In the genomic region with DNA sequence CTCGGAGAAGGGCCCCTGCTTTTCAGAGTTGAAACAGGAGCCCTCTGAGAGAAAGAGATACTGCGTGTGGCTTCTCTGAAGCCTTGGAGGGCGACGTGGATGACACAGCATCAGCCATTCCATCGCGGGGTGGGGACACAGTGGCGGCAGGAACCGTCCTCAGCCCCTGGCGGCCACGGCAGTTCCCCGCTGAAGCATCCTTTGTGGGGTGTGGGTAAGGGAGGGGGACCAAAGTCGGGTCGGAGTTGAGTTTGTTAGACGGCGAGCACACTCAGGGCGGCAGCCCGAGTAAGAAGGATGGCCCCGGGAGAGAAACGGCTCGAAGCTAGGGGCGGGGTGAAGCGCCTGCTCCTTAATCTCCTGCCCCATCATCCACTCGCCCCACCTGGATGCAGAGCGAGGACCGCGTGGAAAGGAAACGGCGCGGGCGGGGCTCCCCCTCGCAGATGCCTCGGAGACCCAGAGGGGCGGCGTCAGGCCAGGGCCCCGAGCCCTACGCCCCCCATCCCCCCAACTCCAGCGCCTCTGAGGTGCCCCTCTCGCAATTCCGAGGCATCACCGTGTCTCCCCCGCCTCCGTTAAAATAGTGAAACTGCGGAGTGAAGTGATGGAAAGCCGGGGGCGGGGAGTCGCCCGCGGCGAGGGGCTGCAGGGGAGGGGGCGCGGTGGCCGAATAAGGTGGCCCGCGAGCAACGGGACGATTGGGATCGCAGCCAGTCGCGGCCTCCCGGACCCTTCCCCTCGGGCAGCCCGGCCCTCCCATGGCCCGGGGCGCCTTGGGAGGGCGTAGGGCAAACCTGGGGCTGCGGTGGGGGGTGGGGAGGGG, we compare ENCODE assay signal across 8 cellular contexts. TPM values are rescaled to one million over a fixed set of nuclear protein-coding genes. Genes with fewer than 3 reads are reported as not detected.
DNase-seq lines count a peak whose midpoint lies in the region; ATAC-seq lines count a peak whose summit lies in the region.

No MANE protein-coding gene starts in this region.

- peaks cover 29% of the 10 kb centered on the region for H3K4me1 ChIP-seq in CD4-positive, alpha-beta memory T cell (ENCODE audit: insufficient read depth, low read length)
- H3K4me1 ChIP-seq in HUES48 (ENCODE audit: control insufficient read depth, insufficient read depth, low read length), result peaks cover 24% of the 10 kb centered on the region
- peaks cover 16 to 27% of the 10 kb centered on the region in 2 donors for H3K4me1 ChIP-seq in duodenal mucosa (ENCODE audit: control insufficient read depth in 1 of 2, insufficient read depth in 2 of 2, low read length in 2 of 2)
- peaks cover 25% of the 10 kb centered on the region for H3K4me1 ChIP-seq in mononuclear cell (ENCODE audit: insufficient read depth, low read length)

- H3K27me3 ChIP-seq in CD4-positive, alpha-beta memory T cell (ENCODE audit: insufficient read depth, low read length), result no peaks in the 10 kb centered on the region
- H3K27me3 ChIP-seq in HUES48 (ENCODE audit: control insufficient read depth, insufficient read depth, low read length) (peaks cover 31% of the 10 kb centered on the region), duodenal mucosa (ENCODE audit: control insufficient read depth in 1 of 2, insufficient read depth in 2 of 2, low read length in 2 of 2) (no peaks in the 10 kb centered on the region), mononuclear cell (ENCODE audit: insufficient read depth, low read length) (no peaks in the 10 kb centered on the region)

- H3K27ac ChIP-seq in CD4-positive, alpha-beta memory T cell (ENCODE audit: low read depth, low read length), result peak overlapping the region; percentile 74
- no peak overlapping the region for H3K27ac ChIP-seq in HUES48 (ENCODE audit: low read depth, low read length)
- H3K27ac ChIP-seq in duodenal mucosa (ENCODE audit: low read depth, low read length), result peak overlapping the region; percentile 88

- no peaks in the 10 kb centered on the region for H3K27me3 Mint-ChIP-seq in CD4-positive, alpha-beta memory T cell
- H3K27me3 Mint-ChIP-seq in activated CD4-positive, alpha-beta T cell treated with anti-CD3 and anti-CD28 coated beads for 36 hours, result no peaks in the 10 kb centered on the region

- peaks cover 0 to 19% of the 10 kb centered on the region in 2 donors for H3K36me3 Mint-ChIP-seq in CD4-positive, alpha-beta memory T cell
- peaks cover 4% of the 10 kb centered on the region for H3K36me3 Mint-ChIP-seq in activated CD4-positive, alpha-beta T cell treated with anti-CD3 and anti-CD28 coated beads for 36 hours (ENCODE audit: low read depth)
- H3K36me3 Mint-ChIP-seq in stimulated activated effector memory CD8-positive, alpha-beta T cell treated with anti-CD3 and anti-CD28 coated beads, Interleukin-12 subunit alpha, Interleukin-12 subunit beta, amount 100 ng/mL, for 72 hours, result peaks cover 18% of the 10 kb centered on the region

- peaks cover 25 to 37% (median 31%) of the 10 kb centered on the region in 4 donors for H3K4me1 Mint-ChIP-seq in CD4-positive, alpha-beta memory T cell
- peaks cover 32% of the 10 kb centered on the region for H3K4me1 Mint-ChIP-seq in activated CD4-positive, alpha-beta T cell treated with anti-CD3 and anti-CD28 coated beads for 36 hours
- H3K4me1 Mint-ChIP-seq in stimulated activated effector memory CD8-positive, alpha-beta T cell treated with anti-CD3 and anti-CD28 coated beads, Interleukin-12 subunit alpha, Interleukin-12 subunit beta, amount 100 ng/mL, for 72 hours, result peaks cover 22% of the 10 kb centered on the region

- no peak overlapping the region for H3K9ac ChIP-seq in HUES48 (ENCODE audit: low read depth, low read length)
- peak overlapping the region; percentile 66 to 85 for H3K9ac ChIP-seq in duodenal mucosa (ENCODE audit: low read depth in 1 of 2, low read length in 2 of 2)

- intact Hi-C loops in CD4-positive, alpha-beta memory T cell (cut with micrococcal nuclease), result loop anchor here (1.0 to 10.0 kb wide), 7 partner anchors 20 to 1845 kb away; a partner anchor contains a TSS
- intact Hi-C loops in activated CD4-positive, alpha-beta T cell treated with anti-CD3 and anti-CD28 coated beads for 36 hours (cut with DNase I, micrococcal nuclease), result loop anchor here (1.0 to 5.0 kb wide), 11 partner anchors 20 to 1846 kb away; a partner anchor contains a TSS

- POLR2A ChIA-PET in CD4-positive, alpha-beta memory T cell (lab: Charles Lee; ENCODE audit: partially characterized antibody), result interaction anchor here (1.0 to 7.1 kb wide), 8 partner anchors 9 to 55 kb away, joined by 3 to 58 read pairs (median 7); no protein-coding TSS in a partner anchor
- POLR2A ChIA-PET in activated CD4-positive, alpha-beta T cell treated with anti-CD3 and anti-CD28 coated beads for 36 hours (lab: Charles Lee), result interaction anchor here (0.5 to 2.3 kb wide), 4 partner anchors 20 to 111 kb away, joined by 3 to 14 read pairs (median 6); no protein-coding TSS in a partner anchor

- ATAC-seq in GM19467 (IDR thresholded peaks at IDR 0.05; ENCODE audit: unreplicated experiment), result peak; percentile 30
- ATAC-seq in activated CD4-positive, alpha-beta T cell treated with anti-CD3 and anti-CD28 coated beads for 36 hours, result peak; percentile 57
- ATAC-seq in stimulated activated effector memory CD8-positive, alpha-beta T cell treated with anti-CD3 and anti-CD28 coated beads, Interleukin-12 subunit alpha, Interleukin-12 subunit beta, amount 100 ng/mL, for 72 hours, result peak; percentile 77

- no peaks in the 10 kb centered on the region for H3K9me3 ChIP-seq in CD4-positive, alpha-beta memory T cell (ENCODE audit: control insufficient read depth in 1 of 2, low read length in 2 of 2)
- H3K9me3 ChIP-seq in HUES48 (ENCODE audit: control insufficient read depth, insufficient read depth, low read length) (no peaks in the 10 kb centered on the region), duodenal mucosa (ENCODE audit: control insufficient read depth in 1 of 2, low read length in 2 of 2) (no peaks in the 10 kb centered on the region), mononuclear cell (ENCODE audit: low read depth, low read length) (no peaks in the 10 kb centered on the region)

- DNase-seq in CD4-positive, alpha-beta memory T cell, result peak; percentile 64 to 76 (median 67)
- DNase-seq in activated CD4-positive, alpha-beta T cell treated with anti-CD3 and anti-CD28 coated beads for 36 hours, result peak; percentile 76
- peak; percentile 34 to 75 for DNase-seq in stimulated activated effector memory CD8-positive, alpha-beta T cell treated with anti-CD3 and anti-CD28 coated beads, Interleukin-12 subunit alpha, Interleukin-12 subunit beta, amount 100 ng/mL, for 72 hours (ENCODE audit: low spot score in 2 of 2)
- no peak for DNase-seq in NK-92 (lab: John Stamatoyannopoulos, UW; ENCODE audit: unreplicated experiment)

- no peaks in the 10 kb centered on the region for H3K36me3 ChIP-seq in CD4-positive, alpha-beta memory T cell (ENCODE audit: insufficient read depth, low read length)
- H3K36me3 ChIP-seq in HUES48 (ENCODE audit: control insufficient read depth, insufficient read depth, low read length) (no peaks in the 10 kb centered on the region), duodenal mucosa (ENCODE audit: control insufficient read depth in 1 of 2, insufficient read depth in 2 of 2, low read length in 2 of 2) (no peaks in the 10 kb centered on the region)

- no peaks in the 10 kb centered on the region for H3K9me3 Mint-ChIP-seq in CD4-positive, alpha-beta memory T cell
- no peaks in the 10 kb centered on the region for H3K9me3 Mint-ChIP-seq in activated CD4-positive, alpha-beta T cell treated with anti-CD3 and anti-CD28 coated beads for 36 hours (ENCODE audit: low read depth)
- H3K9me3 Mint-ChIP-seq in stimulated activated effector memory CD8-positive, alpha-beta T cell treated with anti-CD3 and anti-CD28 coated beads, Interleukin-12 subunit alpha, Interleukin-12 subunit beta, amount 100 ng/mL, for 72 hours, result no peaks in the 10 kb centered on the region

- peak overlapping the region; percentile 52 to 82 for H3K4me3 ChIP-seq in CD4-positive, alpha-beta memory T cell (ENCODE audit: low read length in 2 of 2)
- peak overlapping the region; percentile 85 for H3K4me3 ChIP-seq in HUES48 (ENCODE audit: low read depth, low read length)
- peak overlapping the region; percentile 96 to 100 for H3K4me3 ChIP-seq in duodenal mucosa (ENCODE audit: low read depth in 1 of 2, low read length in 2 of 2)
- peak overlapping the region; percentile 86 for H3K4me3 ChIP-seq in mononuclear cell (ENCODE audit: low read length)

- H3K27ac Mint-ChIP-seq in CD4-positive, alpha-beta memory T cell, result peak overlapping the region; percentile 89 to 96 (median 95)
- peak overlapping the region; percentile 93 for H3K27ac Mint-ChIP-seq in activated CD4-positive, alpha-beta T cell treated with anti-CD3 and anti-CD28 coated beads for 36 hours
- peak overlapping the region; percentile 92 for H3K27ac Mint-ChIP-seq in stimulated activated effector memory CD8-positive, alpha-beta T cell treated with anti-CD3 and anti-CD28 coated beads, Interleukin-12 subunit alpha, Interleukin-12 subunit beta, amount 100 ng/mL, for 72 hours

- CTCF ChIA-PET in CD4-positive, alpha-beta memory T cell (lab: Charles Lee; ENCODE audit: partially characterized antibody), result interaction anchor here (1.3 to 1.9 kb wide), 4 partner anchors 16 to 55 kb away, joined by 4 to 18 read pairs (median 5); no protein-coding TSS in a partner anchor
- CTCF ChIA-PET in activated CD4-positive, alpha-beta T cell treated with anti-CD3 and anti-CD28 coated beads for 36 hours (lab: Charles Lee), result interaction anchor here (0.5 to 1.7 kb wide), 11 partner anchors 9 to 679 kb away, joined by 3 to 6 read pairs (median 3); no protein-coding TSS in a partner anchor

- H3K4me3 Mint-ChIP-seq in CD4-positive, alpha-beta memory T cell, result peak overlapping the region; percentile 93 to 96 (median 95)
- H3K4me3 Mint-ChIP-seq in activated CD4-positive, alpha-beta T cell treated with anti-CD3 and anti-CD28 coated beads for 36 hours, result peak overlapping the region; percentile 94
- H3K4me3 Mint-ChIP-seq in stimulated activated effector memory CD8-positive, alpha-beta T cell treated with anti-CD3 and anti-CD28 coated beads, Interleukin-12 subunit alpha, Interleukin-12 subunit beta, amount 100 ng/mL, for 72 hours, result peak overlapping the region; percentile 90

RNA-seq across cellular contexts. Expression of a gene that starts 0.8 kb away (rescaled TPM):
- total RNA-seq in CD4-positive, alpha-beta memory T cell, result 10 to 100 TPM; 43.0 to 43.4 TPM
- 1 to 10 TPM in 1 of 2 donors, under 1 TPM in 1; 0.50 to 7.4 TPM for polyA plus RNA-seq in CD4-positive, alpha-beta memory T cell
- 10 to 100 TPM; 14.7 to 18.1 TPM for total RNA-seq in activated CD4-positive, alpha-beta T cell treated with anti-CD3 and anti-CD28 coated beads for 36 hours
- total RNA-seq in mononuclear cell, result 47.5 TPM
